ENCODE assay signal across 23 cellular contexts in the genomic region with DNA sequence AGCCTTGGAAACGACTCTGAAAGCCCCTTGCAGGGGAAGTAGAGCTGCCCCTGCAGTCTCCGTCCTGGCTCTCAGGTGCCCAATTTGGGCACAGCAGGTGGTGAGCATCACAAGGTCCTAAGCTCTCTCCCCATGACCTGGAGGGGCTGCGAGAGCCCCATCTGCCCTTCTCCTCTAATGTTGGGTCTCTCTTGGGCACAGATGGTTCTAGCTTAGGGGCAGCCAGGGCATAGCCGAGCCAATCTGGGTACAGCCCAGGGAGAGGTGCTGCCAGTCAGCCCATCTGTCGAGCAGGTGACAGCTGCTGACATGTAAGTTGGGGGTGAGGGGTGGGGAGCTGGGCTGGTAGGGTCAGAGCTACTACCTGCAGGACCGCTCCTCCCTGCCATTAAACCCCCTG.
"Had no signal": no experiment of that assay in that cellular context is flagged by ENCODE, and none has a peak within 500 bp of the region (broad histone marks: within the 10 kb centered on the region; RNA-seq: fewer than 3 reads in every experiment).

No MANE protein-coding gene starts in this region.

- DNase-seq: activated CD4-positive, alpha-beta T cell treated with anti-CD3 and anti-CD28 coated beads for 4 hours; activated CD4-positive, alpha-beta T cell treated with anti-CD3 and anti-CD28 coated beads, Interleukin-2, amount 50 U/mL, for 4 hours; activated effector memory CD4-positive, alpha-beta T cell treated with Interleukin-2 at 50 U/mL for 16 hours; activated naive CD4-positive, alpha-beta T cell treated with Interleukin-2 at 50 U/mL for 16 hours; anterior cingulate cortex; effector memory CD4-positive, alpha-beta T cell; islet precursor cell; left cardiac atrium; left ventricle myocardium superior; naive B cell; nephron progenitor cell; nucleus accumbens; pancreas; sigmoid colon; small intestine; stimulated activated CD4-positive, alpha-beta T cell treated with anti-CD3 and anti-CD28 coated beads, Interleukin-4, amount 100 ng/mL, for 24 hours; trophoblast cell; uterus had no signal

- H3K9me3 ChIP-seq: pancreas, prostate gland, sigmoid colon, thoracic aorta, uterus had no signal

- H3K4me1 ChIP-seq: pancreas, prostate gland, sigmoid colon, uterus had no signal

- H3K4me3 ChIP-seq: coronary artery, dorsolateral prefrontal cortex, pancreas, prostate gland, sigmoid colon, thoracic aorta, uterus had no signal

- H3K36me3 ChIP-seq: pancreas, prostate gland, sigmoid colon, thoracic aorta, uterus had no signal

- ATAC-seq: left cardiac atrium; left ventricle myocardium superior; pancreas; stimulated activated effector memory CD8-positive, alpha-beta T cell treated with anti-CD3 and anti-CD28 coated beads, Interleukin-12 subunit alpha, Interleukin-12 subunit beta, amount 100 ng/mL, for 72 hours had no signal

- H3K27ac ChIP-seq: coronary artery, pancreas, prostate gland, sigmoid colon, thoracic aorta, uterus had no signal

- H3K27me3 ChIP-seq: uterus had no signal
